20 cellular contexts compared by ENCODE assay signal in the genomic region with DNA sequence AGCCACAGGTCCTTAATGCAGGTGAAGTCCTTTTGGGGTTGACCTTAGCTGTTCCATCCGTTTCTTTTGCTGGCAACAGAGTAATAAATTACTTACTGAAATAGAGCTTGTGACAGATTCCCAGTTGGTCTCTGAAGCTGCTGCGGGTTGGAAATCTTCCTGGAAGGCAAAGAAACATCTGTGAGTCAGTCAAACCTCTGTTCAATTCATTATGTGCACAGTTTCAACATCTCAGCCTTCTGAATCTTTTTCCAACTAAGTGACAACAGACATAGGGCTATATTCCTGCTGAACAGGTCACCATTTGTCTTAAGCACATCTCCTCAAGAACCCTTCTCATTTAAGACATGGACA.
DNase-seq lines count a peak whose midpoint lies in the region; ATAC-seq, FAIRE-seq and TF ChIP-seq lines count a peak whose summit lies in the region.
"Had no signal": no experiment of that assay in that cellular context is flagged by ENCODE, and none has a peak within 500 bp of the region (broad histone marks: within the 10 kb centered on the region; RNA-seq: fewer than 3 reads in every experiment).

No MANE protein-coding gene starts in this region.

- H3K36me3 ChIP-seq in right atrium auricular region, result no peaks in the 10 kb centered on the region
- H3K36me3 ChIP-seq: vagina had no signal

- no peaks in the 10 kb centered on the region for H3K27me3 ChIP-seq in right atrium auricular region
- H3K27me3 ChIP-seq: vagina had no signal

- no peak for FAIRE-seq in frontal cortex (lab: Jason Lieb, UNC)

- no peaks in the 10 kb centered on the region for H3K4me1 ChIP-seq in right atrium auricular region
- H3K4me1 ChIP-seq: vagina had no signal

- no peak for ATAC-seq in GM18519 (IDR thresholded peaks at IDR 0.05; ENCODE audit: low FRiP score, unreplicated experiment)
- ATAC-seq: activated CD8-positive, alpha-beta memory T cell treated with anti-CD3 and anti-CD28 coated beads, Interleukin-2, amount 10 ng/mL, durations not matched to agents 7 days and 5 days had no signal

- DNase-seq in AG08395 (ENCODE audit: low spot score) (peak; percentile 56), LHCN-M2 (ENCODE audit: low read depth) (peak; percentile 18), choroid plexus epithelial cell (ENCODE audit: low read depth) (peak; percentile 63), right atrium auricular region (ENCODE audit: low spot score) (no peak), frontal cortex (ENCODE audit: low spot score in 2 of 2) (no peak), COLO668 (lab: John Stamatoyannopoulos, UW; ENCODE audit: unreplicated experiment) (no peak), amniotic stem cell (lab: John Stamatoyannopoulos, UW) (no peak)
- DNase-seq: activated B cell treated with CpG ODN at 0.5 μM for 24 hours; activated CD8-positive, alpha-beta memory T cell treated with anti-CD3 and anti-CD28 coated beads, Interleukin-2, amount 10 ng/mL, durations not matched to agents 7 days and 5 days; activated naive CD4-positive, alpha-beta T cell treated with anti-CD3 and anti-CD28 coated beads, Interleukin-2, amount 10 ng/mL, durations not matched to agents 7 days and 5 days; COR-L47; H7; NCI-H1436; NCI-H446 treated with DMSO at 0.1 percent for 48 hours; PC-9; stimulated activated naive CD4-positive, alpha-beta T cell treated with Interleukin-2 at 50 U/mL for 16 hours; SW 1271 had no signal

- TF ChIP-seq CTCF in choroid plexus epithelial cell (conservative IDR thresholded peaks at IDR 0.05; ENCODE audit: low read depth, low read length) (no peak), right atrium auricular region (IDR thresholded peaks at IDR 0.05) (no peak)

- H3K27ac ChIP-seq in right atrium auricular region, result peak overlapping the region; percentile 16 to 43
- H3K27ac ChIP-seq: PC-9, vagina had no signal

- no peaks in the 10 kb centered on the region for H3K9me3 ChIP-seq in right atrium auricular region
- H3K9me3 ChIP-seq: vagina had no signal

- H3K4me3 ChIP-seq in choroid plexus epithelial cell (ENCODE audit: low read depth, low read length) (no peak overlapping the region), right atrium auricular region (no peak overlapping the region)
- H3K4me3 ChIP-seq: lung, PC-9, vagina had no signal

Comparison
In these comparisons a context has a peak if more than half of its experiments do, and no peak if none do; other contexts are left out.
1. DNase-seq: peak in AG08395 (single experiment), LHCN-M2 (single experiment) and choroid plexus epithelial cell (single experiment); none in right atrium auricular region (single experiment), frontal cortex (0 of 2), COLO668 (single experiment) and amniotic stem cell (single experiment).